16 cellular contexts compared by ENCODE assay signal in the genomic region with DNA sequence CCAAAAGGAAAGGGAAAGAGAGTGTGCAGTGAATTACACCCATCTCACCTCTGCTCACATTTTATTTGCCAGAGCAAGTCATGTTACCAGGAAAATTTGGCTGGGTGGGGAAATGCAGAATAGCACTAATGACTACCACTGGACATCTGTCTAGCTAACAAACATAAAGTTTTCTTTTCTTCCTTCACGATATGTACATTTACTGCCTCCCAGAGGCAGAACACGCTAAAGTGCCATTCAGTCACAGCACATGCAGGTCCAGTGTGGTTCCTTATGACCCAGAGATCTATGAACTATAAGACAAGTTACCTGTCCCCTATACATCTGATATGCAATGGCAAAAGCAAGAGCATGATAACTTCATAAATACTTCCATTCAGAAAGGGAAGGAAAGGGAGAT.
DNase-seq lines count a peak whose midpoint lies in the region; ATAC-seq, FAIRE-seq and TF ChIP-seq lines count a peak whose summit lies in the region.
"Had no signal": no experiment of that assay in that cellular context is flagged by ENCODE, and none has a peak within 500 bp of the region (broad histone marks: within the 10 kb centered on the region; RNA-seq: fewer than 3 reads in every experiment).

No MANE protein-coding gene starts in this region.

- H3K27me3 Mint-ChIP-seq in astrocyte (ENCODE audit: low read depth, unreplicated experiment): no peaks in the 10 kb centered on the region
- H3K27me3 Mint-ChIP-seq: progenitor cell of endocrine pancreas had no signal

- CTCF ChIA-PET in A673 (lab: Charles Lee): no interaction called here
- CTCF ChIA-PET in HCT116 (lab: Charles Lee): interaction anchor here (0.9 to 1.2 kb wide), 3 partner anchors 78 to 99 kb away, joined by 4 to 5 read pairs (median 4); no protein-coding TSS in a partner anchor

- TF ChIP-seq POLR2A in HCT116 (IDR thresholded peaks at IDR 0.05; ENCODE audit: borderline replicate concordance, extremely low read depth, insufficient read depth, insufficient read length): no peak

- H3K4me1 ChIP-seq in A673 (ENCODE audit: insufficient read depth, low read length, poor library complexity, severe bottlenecking) (peaks cover 25% of the 10 kb centered on the region), HCT116 (ENCODE audit: control insufficient read depth in 1 of 2, insufficient read depth in 2 of 2, low read length in 2 of 2) (peaks cover 0 to 9% of the 10 kb centered on the region in 2 experiments; a peak in 2 of 4 replicates), astrocyte (ENCODE audit: insufficient read depth, low read length) (peaks cover 31% of the 10 kb centered on the region), mesendoderm (ENCODE audit: control insufficient read depth, low read depth, low read length) (no peaks in the 10 kb centered on the region)

- no peak overlapping the region for H2BK120ac ChIP-seq in mesendoderm (ENCODE audit: low read depth, low read length)

- intact Hi-C loops in A673 (cut with micrococcal nuclease; ENCODE audit: unreplicated experiment): loop anchor here (1.0 kb wide), 1 partner anchor 99 kb away; no protein-coding TSS in a partner anchor
- intact Hi-C loops in HCT116 (cut with micrococcal nuclease): no loop called here

- TF ChIP-seq RAD21 in HCT116 (IDR thresholded peaks at IDR 0.05; ENCODE audit: low read depth): peak; percentile 23; the same call in 1 of the 2 replicates

- no peaks in the 10 kb centered on the region for H3K36me3 Mint-ChIP-seq in astrocyte (ENCODE audit: low read depth, unreplicated experiment)
- H3K36me3 Mint-ChIP-seq: CD14-positive monocyte had no signal

- H3K9me2 ChIP-seq in HCT116 (ENCODE audit: insufficient read depth): no peaks in the 10 kb centered on the region

- H3K4ac ChIP-seq in mesendoderm (ENCODE audit: low read depth, low read length): no peak overlapping the region

- H2BK15ac ChIP-seq in mesendoderm (replicated peaks; ENCODE audit: low read depth): no peak overlapping the region

- no peak overlapping the region for H4K8ac ChIP-seq in mesendoderm (ENCODE audit: low read depth, low read length)

- H3K56ac ChIP-seq in mesendoderm (ENCODE audit: low read length): no peak overlapping the region

- RAD21 ChIA-PET in HCT116 (lab: Charles Lee; ENCODE audit: low non-redundant PET in 1 of 2, low total read pairs in 2 of 2, uncharacterized antibody in 2 of 2, unreplicated experiment in 2 of 2): no interaction called here

- ATAC-seq in HCT116 (no peak), GM19397 (IDR thresholded peaks at IDR 0.05; ENCODE audit: unreplicated experiment) (no peak)

- H3K27me3 ChIP-seq in A673 (replicated peaks; ENCODE audit: insufficient read depth, low read depth, low read length, poor library complexity) (no peaks in the 10 kb centered on the region), HCT116 (ENCODE audit: insufficient read depth, low read length) (no peaks in the 10 kb centered on the region), astrocyte (ENCODE audit: insufficient read depth, low read length) (no peaks in the 10 kb centered on the region), kidney epithelial cell (ENCODE audit: control insufficient read depth, insufficient read depth, low read length) (no peaks in the 10 kb centered on the region), mesendoderm (ENCODE audit: insufficient read depth, low read length, poor library complexity) (no peaks in the 10 kb centered on the region)

- no peak overlapping the region for H2AFZ ChIP-seq in HCT116 (ENCODE audit: low read depth, low read length, poor library complexity, severe bottlenecking)
- no peak overlapping the region for H2AFZ ChIP-seq in astrocyte (ENCODE audit: low read depth, low read length)

- peak; percentile 20 for DNase-seq in A673 (ENCODE audit: low spot score)
- no peak for DNase-seq in HCT116 (ENCODE audit: low read depth, low spot score)
- DNase-seq in astrocyte (ENCODE audit: low read depth): no peak
- DNase-seq in kidney epithelial cell (ENCODE audit: low read depth): no peak
- DNase-seq in G401 (ENCODE audit: low spot score): no peak
- DNase-seq in HT-29 (ENCODE audit: low spot score): no peak
- no peak for DNase-seq in mesendoderm
- DNase-seq: effector CD8-positive, alpha-beta T cell; hypothalamus; NCI-H1092 treated with DMSO at 0.1 percent for 48 hours; SHP77; stimulated activated CD4-positive, alpha-beta T cell treated with anti-CD3 and anti-CD28 coated beads, Interleukin-4, amount 100 ng/mL, for 24 hours; stimulated activated naive CD4-positive, alpha-beta T cell treated with Interleukin-2 at 50 U/mL for 16 hours had no signal

- no peak overlapping the region for H2BK5ac ChIP-seq in mesendoderm (ENCODE audit: low read length)

- no peaks in the 10 kb centered on the region for H3K9me3 Mint-ChIP-seq in astrocyte (ENCODE audit: unreplicated experiment)

- H3K18ac ChIP-seq in mesendoderm (ENCODE audit: low read length): no peak overlapping the region

- TF ChIP-seq CTCF in A673 (conservative IDR thresholded peaks at IDR 0.05; ENCODE audit: low read depth, low read length): peak; percentile 45; the same call in 1 of the 2 replicates
- no peak for TF ChIP-seq CTCF in HCT116 (IDR thresholded peaks at IDR 0.05 in 2 of 3, conservative IDR thresholded peaks at IDR 0.05 in 1 of 3; ENCODE audit: borderline replicate concordance in 1 of 3, insufficient read depth in 1 of 3, low read depth in 2 of 3, low read length in 2 of 3)
- peak; percentile 13 for TF ChIP-seq CTCF in astrocyte (IDR thresholded peaks at IDR 0.05; ENCODE audit: insufficient read depth, low read depth, low read length)
- TF ChIP-seq CTCF in kidney epithelial cell (IDR thresholded peaks at IDR 0.05; ENCODE audit: insufficient read depth, low read length, poor library complexity, severe bottlenecking): peak; percentile 36

- no peak overlapping the region for H3K23ac ChIP-seq in mesendoderm (ENCODE audit: low read length)

- no peaks in the 10 kb centered on the region for H3K9me3 ChIP-seq in A673 (ENCODE audit: low read depth, low read length, poor library complexity, severe bottlenecking)
- H3K9me3 ChIP-seq in HCT116 (ENCODE audit: control insufficient read depth in 1 of 2, insufficient read depth in 1 of 2, low read depth in 1 of 2, low read length in 2 of 2): no peaks in the 10 kb centered on the region
- H3K9me3 ChIP-seq in astrocyte (ENCODE audit: insufficient read depth, low read depth, low read length): no peaks in the 10 kb centered on the region

- no peaks in the 10 kb centered on the region for H3K79me1 ChIP-seq in mesendoderm (ENCODE audit: low read length)

- no peak overlapping the region for H3K27ac Mint-ChIP-seq in astrocyte (ENCODE audit: unreplicated experiment)
- H3K27ac Mint-ChIP-seq: CD14-positive monocyte, progenitor cell of endocrine pancreas had no signal

- no peaks in the 10 kb centered on the region for H3K79me2 ChIP-seq in HCT116 (ENCODE audit: insufficient read depth, low read length)
- H3K79me2 ChIP-seq in astrocyte (ENCODE audit: insufficient read depth, low read length): no peaks in the 10 kb centered on the region
- no peaks in the 10 kb centered on the region for H3K79me2 ChIP-seq in mesendoderm (ENCODE audit: control insufficient read depth, insufficient read depth, low read length)

- H3K4me1 Mint-ChIP-seq in astrocyte (ENCODE audit: low read depth, unreplicated experiment): peaks cover 64% of the 10 kb centered on the region

- H3K27ac ChIP-seq in A673 (ENCODE audit: low read depth, low read length, poor library complexity, severe bottlenecking): no peak overlapping the region
- no peak overlapping the region for H3K27ac ChIP-seq in HCT116 (ENCODE audit: low read depth, low read length)
- H3K27ac ChIP-seq in astrocyte (ENCODE audit: low read depth, low read length): no peak overlapping the region
- no peak overlapping the region for H3K27ac ChIP-seq in mesendoderm (ENCODE audit: low read depth, low read length)

- no TSS peak for BruUV-seq in A673 (replicated peaks; lab: Mats Ljungman, UMichigan)
- BruUV-seq in HCT116 (replicated peaks; lab: Mats Ljungman, UMichigan): no TSS peak

- no peaks in the 10 kb centered on the region for H4K20me1 ChIP-seq in HCT116 (ENCODE audit: insufficient read depth)
- no peaks in the 10 kb centered on the region for H4K20me1 ChIP-seq in astrocyte (ENCODE audit: insufficient read depth, low read length)

- WGBS in mesendoderm (ENCODE audit: extremely low coverage, insufficient coverage, low lambda C conversion rate): no CpG with 5 or more reads among the region's 2 CpGs

- H3K4me3 ChIP-seq in A673 (ENCODE audit: low read depth, low read length, poor library complexity, severe bottlenecking): no peak overlapping the region
- H3K4me3 ChIP-seq in HCT116 (replicated peaks in 1 of 2; ENCODE audit: low read depth in 1 of 2, low read length in 2 of 2): no peak overlapping the region
- H3K4me3 ChIP-seq in astrocyte (ENCODE audit: insufficient read depth, low read depth, low read length): no peak overlapping the region
- no peak overlapping the region for H3K4me3 ChIP-seq in kidney epithelial cell (ENCODE audit: low read depth, low read length)
- H3K4me3 ChIP-seq in mesendoderm (ENCODE audit: low read length): no peak overlapping the region

- FAIRE-seq in astrocyte (lab: Jason Lieb, UNC): no peak

- POLR2A ChIA-PET in A673 (lab: Charles Lee; ENCODE audit: low non-redundant PET) (no interaction called here), HCT116 (lab: Charles Lee) (no interaction called here)

- H3K9ac ChIP-seq in HCT116 (ENCODE audit: low read length) (no peak overlapping the region), astrocyte (ENCODE audit: low read length) (no peak overlapping the region), mesendoderm (ENCODE audit: low read length) (no peak overlapping the region)

- H3K36me3 ChIP-seq in A673 (ENCODE audit: insufficient read depth, low read length, poor library complexity, severe bottlenecking) (no peaks in the 10 kb centered on the region), HCT116 (ENCODE audit: control insufficient read depth in 1 of 2, insufficient read depth in 2 of 2, low read length in 2 of 2) (no peaks in the 10 kb centered on the region), astrocyte (ENCODE audit: insufficient read depth, low read length) (no peaks in the 10 kb centered on the region), kidney epithelial cell (ENCODE audit: control insufficient read depth, insufficient read depth, low read length) (no peaks in the 10 kb centered on the region), mesendoderm (ENCODE audit: control insufficient read depth, insufficient read depth, low read length) (no peaks in the 10 kb centered on the region)

- in situ Hi-C loops in G401 (cut with HindIII; ENCODE audit: low sequenced_read_pairs): no loop called here

- no peak overlapping the region for H3K4me3 Mint-ChIP-seq in astrocyte (ENCODE audit: unreplicated experiment)
- H3K4me3 Mint-ChIP-seq: CD14-positive monocyte had no signal

- H3K4me2 ChIP-seq in HCT116 (ENCODE audit: low read length): no peak overlapping the region
- no peak overlapping the region for H3K4me2 ChIP-seq in astrocyte (ENCODE audit: low read length)
- H3K4me2 ChIP-seq in mesendoderm (ENCODE audit: low read length): no peak overlapping the region

- no peak overlapping the region for H2AK5ac ChIP-seq in mesendoderm (ENCODE audit: low read length)

- no peak overlapping the region for H4K5ac ChIP-seq in mesendoderm (ENCODE audit: low read length)

TF ChIP-seq in HCT116, 20 proteins besides CTCF, POLR2A, EP300 and RAD21 (continues in another document):
- TF ChIP-seq, protein P1, sequence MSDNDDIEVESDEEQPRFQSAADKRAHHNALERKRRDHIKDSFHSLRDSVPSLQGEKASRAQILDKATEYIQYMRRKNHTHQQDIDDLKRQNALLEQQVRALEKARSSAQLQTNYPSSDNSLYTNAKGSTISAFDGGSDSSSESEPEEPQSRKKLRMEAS (IDR thresholded peaks at IDR 0.05): no peak

Comparison
In these comparisons a context has a peak if more than half of its experiments do, and no peak if none do; other contexts are left out.
1. CTCF ChIP-seq: peak in A673 (single experiment), astrocyte (single experiment) and kidney epithelial cell (single experiment); none in HCT116 (0 of 3).